ENCODE assay signal across 19 cellular contexts in the genomic region with DNA sequence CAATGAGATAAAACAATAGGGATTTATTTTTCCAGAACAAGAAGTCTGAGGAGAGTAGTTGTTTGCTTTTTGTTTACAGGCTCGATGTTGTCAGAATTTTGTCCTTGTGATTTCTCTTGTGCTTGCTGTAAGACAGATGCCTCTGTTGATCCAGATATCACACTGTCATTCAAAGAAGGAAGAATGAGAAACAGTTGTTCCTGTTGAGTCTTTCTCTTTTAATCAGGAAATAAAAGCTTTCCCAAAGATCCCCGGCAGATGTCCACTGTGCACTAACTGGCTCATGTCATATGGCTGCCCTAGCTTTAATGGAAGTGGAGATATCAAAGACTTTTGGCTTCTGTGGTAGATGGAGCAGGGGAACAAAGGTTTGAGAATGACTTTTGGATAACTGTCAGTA. TPM values are rescaled to one million over a fixed set of nuclear protein-coding genes. Genes with fewer than 3 reads are reported as not detected.
DNase-seq lines count a peak whose midpoint lies in the region; FAIRE-seq and TF ChIP-seq lines count a peak whose summit lies in the region.
"Had no signal": no experiment of that assay in that cellular context is flagged by ENCODE, and none has a peak within 500 bp of the region (broad histone marks: within the 10 kb centered on the region; RNA-seq: fewer than 3 reads in every experiment).

No MANE protein-coding gene starts in this region.

- H3K9me3 Mint-ChIP-seq in astrocyte (ENCODE audit: unreplicated experiment), result no peaks in the 10 kb centered on the region
- H3K9me3 Mint-ChIP-seq in chondrocyte (ENCODE audit: low read depth), result no peaks in the 10 kb centered on the region
- H3K9me3 Mint-ChIP-seq: CD4-positive, CD25-positive, alpha-beta regulatory T cell; H9; HFFc6 had no signal

- H3K4me3 Mint-ChIP-seq in astrocyte (ENCODE audit: unreplicated experiment) (no peak overlapping the region), chondrocyte (ENCODE audit: unreplicated experiment) (no peak overlapping the region)
- H3K4me3 Mint-ChIP-seq: CD4-positive, CD25-positive, alpha-beta regulatory T cell; H9; HFFc6 had no signal

- H3K36me3 ChIP-seq in astrocyte (ENCODE audit: insufficient read depth, low read length), result no peaks in the 10 kb centered on the region
- no peaks in the 10 kb centered on the region for H3K36me3 ChIP-seq in MM.1S (replicated peaks; ENCODE audit: insufficient read depth, low read length)
- H3K36me3 ChIP-seq in adrenal gland (replicated peaks in 1 of 2), result no peaks in the 10 kb centered on the region
- H3K36me3 ChIP-seq: SJSA1 had no signal

- intact Hi-C loops in adrenal gland (cut with DNase I), result no loop called here

- H3K9me2 ChIP-seq in MM.1S (replicated peaks; ENCODE audit: insufficient read depth, low read length), result no peaks in the 10 kb centered on the region

- H3K27ac ChIP-seq in astrocyte (ENCODE audit: low read depth, low read length), result no peak overlapping the region
- H3K27ac ChIP-seq in MM.1S (ENCODE audit: low read length), result no peak overlapping the region
- no peak overlapping the region for H3K27ac ChIP-seq in adrenal gland
- H3K27ac ChIP-seq: SJSA1 had no signal

- no peak for TF ChIP-seq POLR2A in adrenal gland (IDR thresholded peaks at IDR 0.05)

- H3K79me2 ChIP-seq in astrocyte (ENCODE audit: insufficient read depth, low read length) (no peaks in the 10 kb centered on the region), MM.1S (ENCODE audit: low read length) (peaks cover 25% of the 10 kb centered on the region)

- H2AFZ ChIP-seq in astrocyte (ENCODE audit: low read depth, low read length) (no peak overlapping the region), MM.1S (ENCODE audit: low read length) (no peak overlapping the region)

- H3K36me3 Mint-ChIP-seq in astrocyte (ENCODE audit: low read depth, unreplicated experiment) (no peaks in the 10 kb centered on the region), chondrocyte (ENCODE audit: low read depth) (no peaks in the 10 kb centered on the region)

- H3K9me3 ChIP-seq in astrocyte (ENCODE audit: insufficient read depth, low read depth, low read length) (no peaks in the 10 kb centered on the region), MM.1S (replicated peaks; ENCODE audit: insufficient read depth, low read length) (no peaks in the 10 kb centered on the region), adrenal gland (replicated peaks in 1 of 3) (no peaks in the 10 kb centered on the region)
- H3K9me3 ChIP-seq: SJSA1 had no signal

- no peaks in the 10 kb centered on the region for H3K27me3 Mint-ChIP-seq in astrocyte (ENCODE audit: low read depth, unreplicated experiment)
- peaks cover 11% of the 10 kb centered on the region for H3K27me3 Mint-ChIP-seq in chondrocyte (ENCODE audit: low read depth)
- H3K27me3 Mint-ChIP-seq: CD4-positive, CD25-positive, alpha-beta regulatory T cell had no signal

- no peaks in the 10 kb centered on the region for H3F3A ChIP-seq in MM.1S (ENCODE audit: insufficient read depth, low read length)

- FAIRE-seq in astrocyte (lab: Jason Lieb, UNC), result peak; percentile 9
- FAIRE-seq: K562 had no signal

- DNase-seq in NCI-H82 (lab: John Stamatoyannopoulos, UW) (peak; percentile 89), astrocyte (ENCODE audit: low read depth) (no peak), inferior parietal cortex (ENCODE audit: extremely low spot score) (peak; percentile 51), superior temporal gyrus (ENCODE audit: extremely low spot score) (peak; percentile 81), MM.1S (no peak), chondrocyte (ENCODE audit: low spot score) (no peak), adrenal gland (no peak)
- DNase-seq: CD4-positive, CD25-positive, alpha-beta regulatory T cell; COR-L47; DMS79; H9; HFFc6; NCI-H1092; NCI-H1436 treated with DMSO at 0.1 percent for 48 hours; NCI-H2029; NCI-H345; NCI-H524 had no signal

- H3K9ac ChIP-seq in astrocyte (ENCODE audit: low read length) (no peak overlapping the region), MM.1S (ENCODE audit: low read length) (no peak overlapping the region)

- TF ChIP-seq CTCF in astrocyte (IDR thresholded peaks at IDR 0.05; ENCODE audit: insufficient read depth, low read depth, low read length) (no peak), MM.1S (IDR thresholded peaks at IDR 0.05; ENCODE audit: low read length) (no peak), chondrocyte (IDR thresholded peaks at IDR 0.05) (no peak), adrenal gland (IDR thresholded peaks at IDR 0.05) (no peak)

- H3K4me1 ChIP-seq in astrocyte (ENCODE audit: insufficient read depth, low read length), result no peaks in the 10 kb centered on the region
- peaks cover 18% of the 10 kb centered on the region for H3K4me1 ChIP-seq in MM.1S (ENCODE audit: low read length)
- H3K4me1 ChIP-seq in adrenal gland (replicated peaks in 1 of 2), result no peaks in the 10 kb centered on the region
- H3K4me1 ChIP-seq: SJSA1 had no signal

- H3K27ac Mint-ChIP-seq in astrocyte (ENCODE audit: unreplicated experiment) (no peak overlapping the region), chondrocyte (ENCODE audit: unreplicated experiment) (no peak overlapping the region)
- H3K27ac Mint-ChIP-seq: CD4-positive, CD25-positive, alpha-beta regulatory T cell; HFFc6 had no signal

- H3K4me1 Mint-ChIP-seq in astrocyte (ENCODE audit: low read depth, unreplicated experiment), result no peaks in the 10 kb centered on the region
- no peaks in the 10 kb centered on the region for H3K4me1 Mint-ChIP-seq in chondrocyte (ENCODE audit: low read depth)

- H3K27me3 ChIP-seq in astrocyte (ENCODE audit: insufficient read depth, low read length) (no peaks in the 10 kb centered on the region), MM.1S (replicated peaks; ENCODE audit: insufficient read depth, low read length) (no peaks in the 10 kb centered on the region), adrenal gland (no peaks in the 10 kb centered on the region)

- H4K20me1 ChIP-seq in astrocyte (ENCODE audit: insufficient read depth, low read length) (no peaks in the 10 kb centered on the region), MM.1S (ENCODE audit: insufficient read depth, low read length) (no peaks in the 10 kb centered on the region)

- H3K4me3 ChIP-seq in astrocyte (ENCODE audit: insufficient read depth, low read depth, low read length) (no peak overlapping the region), MM.1S (ENCODE audit: low read length) (no peak overlapping the region), adrenal gland (no peak overlapping the region)
- H3K4me3 ChIP-seq: K562, SJSA1 had no signal

- 82 to 89% (median 84%) methylated on average over 2 of the region's 2 CpGs for WGBS in adrenal gland, 4 donors

- no peak overlapping the region for H3K4me2 ChIP-seq in astrocyte (ENCODE audit: low read length)
- no peak overlapping the region for H3K4me2 ChIP-seq in MM.1S (ENCODE audit: low read depth, low read length)

RNA-seq across cellular contexts. Expression of a gene that starts 6.8 kb away (rescaled TPM):
- 34.4 and 45.0 TPM in 2 replicates for total RNA-seq in astrocyte
- 1.3 to 2.5 TPM (median 2.4 TPM) in 3 replicates for total RNA-seq in chondrocyte
- 10 to 100 TPM in 2 of 8 donors, 1 to 10 TPM in 6; 3.2 to 17.1 (median 8.0) TPM for total RNA-seq in adrenal gland
- 10 to 100 TPM; 17.8 to 20.7 (median 18.4) TPM for polyA plus RNA-seq in adrenal gland

RNA-seq across cellular contexts. Expression of a gene that starts 7.6 kb away (rescaled TPM):
- total RNA-seq in astrocyte (66.9 and 68.9 TPM in 2 replicates), chondrocyte (37.2 to 40.7 TPM (median 39.1 TPM) in 3 replicates), adrenal gland (10 to 100 TPM; 25.0 to 60.5 (median 41.6) TPM)
- polyA plus RNA-seq in adrenal gland, result 100 to 1,000 TPM in 1 of 3 donors, 10 to 100 TPM in 2; 11.6 to 146 (median 18.8) TPM

Comparison
In these comparisons a context has a peak if more than half of its experiments do, and no peak if none do; other contexts are left out.
1. DNase-seq: peak in NCI-H82 (single experiment), inferior parietal cortex (single experiment) and superior temporal gyrus (single experiment); none in astrocyte (single experiment), MM.1S (single experiment), chondrocyte (single experiment) and adrenal gland (0 of 7).